Comparison of ENCODE assay signal across 15 cellular contexts in the genomic region with DNA sequence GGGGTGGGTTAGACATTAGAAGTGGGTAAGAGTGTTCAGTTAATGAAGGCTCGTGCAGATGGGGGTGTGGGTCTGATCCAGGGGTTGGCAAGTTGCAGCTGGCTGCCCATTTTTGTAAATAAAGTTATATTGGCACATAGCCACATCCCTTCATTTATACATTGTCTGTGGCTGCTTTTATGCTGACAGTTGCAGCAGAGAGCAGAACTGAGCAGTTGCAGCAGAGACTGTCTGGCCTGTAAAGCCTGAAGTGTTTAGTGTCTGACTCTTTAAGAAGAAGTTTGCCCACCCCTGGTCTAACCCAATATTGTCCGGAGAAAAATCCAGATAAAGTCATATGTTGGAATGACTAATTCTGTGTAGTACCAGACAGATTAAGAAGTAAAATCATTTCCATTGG.
"Had no signal": no experiment of that assay in that cellular context is flagged by ENCODE, and none has a peak within 500 bp of the region (broad histone marks: within the 10 kb centered on the region; RNA-seq: fewer than 3 reads in every experiment).

No MANE protein-coding gene starts in this region.

- H3K27ac Mint-ChIP-seq: activated naive CD4-positive, alpha-beta T cell treated with anti-CD3 and anti-CD28 coated beads for 36 hours had no signal

- ATAC-seq: left ventricle myocardium superior, T-cell had no signal

- H3K27me3 ChIP-seq: tibial artery had no signal

- DNase-seq: activated CD4-positive, alpha-beta T cell treated with anti-CD3 and anti-CD28 coated beads for 1 hour; activated CD8-positive, alpha-beta memory T cell treated with anti-CD3 and anti-CD28 coated beads, Interleukin-2, amount 50 U/mL, for 48 hours; activated naive CD4-positive, alpha-beta T cell treated with anti-CD3 and anti-CD28 coated beads for 36 hours; amniotic stem cell; caudate nucleus; glutamatergic neuron; kidney glomerular epithelial cell; left ventricle myocardium superior; SK-N-SH; stimulated activated CD4-positive, alpha-beta T cell treated with anti-CD3 and anti-CD28 coated beads, Interleukin-12 subunit alpha, Interleukin-12 subunit beta, amount 100 ng/mL, for 4 hours; stimulated activated CD4-positive, alpha-beta T cell treated with anti-CD3 and anti-CD28 coated beads, Interleukin-2, amount 100 ng/mL, for 24 hours; T-cell; tibial artery had no signal

- H3K4me3 ChIP-seq: tibial artery had no signal

- H3K4me2 ChIP-seq: SK-N-SH had no signal

- H3K4me3 Mint-ChIP-seq: activated naive CD4-positive, alpha-beta T cell treated with anti-CD3 and anti-CD28 coated beads for 36 hours; neural crest cell; T-cell had no signal

- H3K9me3 Mint-ChIP-seq: activated naive CD4-positive, alpha-beta T cell treated with anti-CD3 and anti-CD28 coated beads for 36 hours; neural crest cell; T-cell had no signal

- H3K4me1 ChIP-seq: tibial artery had no signal

- H3K27ac ChIP-seq: tibial artery, VCaP had no signal

- H3K9ac ChIP-seq: SK-N-SH had no signal

- H3K4me1 Mint-ChIP-seq: neural crest cell had no signal

- H3K9me3 ChIP-seq: SK-N-SH, tibial artery had no signal

- H3K27me3 Mint-ChIP-seq: T-cell had no signal
